18 cellular contexts compared by ENCODE assay signal in the genomic region with DNA sequence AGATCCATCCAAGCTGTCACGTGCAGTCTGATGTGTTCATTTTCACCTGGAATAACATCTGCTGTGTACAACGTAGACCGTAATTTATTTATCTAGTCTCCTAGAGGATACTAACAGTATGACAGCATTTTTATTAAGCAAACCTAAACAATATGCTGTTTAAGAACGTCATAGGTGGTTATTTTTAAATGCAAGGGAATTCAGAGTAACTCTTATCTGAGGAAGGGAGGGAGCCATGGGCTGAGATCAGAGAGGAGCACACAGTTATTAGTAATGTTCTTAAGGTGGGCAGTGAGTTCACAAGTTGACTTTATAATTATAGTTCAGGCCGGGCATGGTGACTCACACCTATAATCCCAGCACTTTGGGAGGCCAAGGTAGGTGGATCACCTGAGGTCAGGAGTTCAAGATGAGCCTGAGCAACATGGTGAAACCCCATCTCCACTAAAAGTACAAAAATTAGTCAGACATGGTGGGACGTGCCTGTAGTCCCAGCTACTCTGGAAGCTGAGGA.
DNase-seq lines count a peak whose midpoint lies in the region; ATAC-seq, FAIRE-seq and TF ChIP-seq lines count a peak whose summit lies in the region.
"Had no signal": no experiment of that assay in that cellular context is flagged by ENCODE, and none has a peak within 500 bp of the region (broad histone marks: within the 10 kb centered on the region; RNA-seq: fewer than 3 reads in every experiment).

No MANE protein-coding gene starts in this region.

- intact Hi-C loops in activated CD4-positive, alpha-beta T cell treated with anti-CD3 and anti-CD28 coated beads, Interleukin-2, amount 10 ng/mL, durations not matched to agents 24 days and 14 days (cut with micrococcal nuclease), result no loop called here
- intact Hi-C loops in MCF 10A (cut with micrococcal nuclease), result loop anchor here (5.0 kb wide), 2 partner anchors 68 to 243 kb away; no protein-coding TSS in a partner anchor

- H3K36me3 ChIP-seq in mesenchymal stem cell (ENCODE audit: control insufficient read depth in 1 of 2, insufficient read depth in 2 of 2, low read depth in 1 of 2, low read length in 2 of 2), result no peaks in the 10 kb centered on the region

- H3K4me3 ChIP-seq in mesenchymal stem cell (ENCODE audit: insufficient read depth in 1 of 2, low read depth in 1 of 2, low read length in 2 of 2), result no peak overlapping the region
- H3K4me3 ChIP-seq: lung had no signal

- H3K4me2 ChIP-seq in mesenchymal stem cell (ENCODE audit: low read length, poor library complexity, severe bottlenecking), result no peak overlapping the region

- H2BK120ac ChIP-seq in mesenchymal stem cell (ENCODE audit: low read depth, low read length), result no peak overlapping the region

- H4K8ac ChIP-seq in mesenchymal stem cell (ENCODE audit: low read length), result no peak overlapping the region

- WGBS in mesenchymal stem cell, result 66% methylated on average over 3 of the region's 6 CpGs

- no peaks in the 10 kb centered on the region for H3K36me3 Mint-ChIP-seq in activated CD4-positive, alpha-beta T cell treated with anti-CD3 and anti-CD28 coated beads, Interleukin-2, amount 10 ng/mL, durations not matched to agents 24 days and 14 days (ENCODE audit: low read depth)
- H3K36me3 Mint-ChIP-seq in MCF 10A (ENCODE audit: insufficient read depth, unreplicated experiment), result peaks cover 4% of the 10 kb centered on the region

- H3K23ac ChIP-seq in mesenchymal stem cell (ENCODE audit: low read length in 2 of 2), result no peak overlapping the region

- peak; percentile 53 for DNase-seq in activated CD4-positive, alpha-beta T cell treated with anti-CD3 and anti-CD28 coated beads for 48 hours
- no peak for DNase-seq in activated CD4-positive, alpha-beta T cell treated with anti-CD3 and anti-CD28 coated beads, Interleukin-2, amount 10 ng/mL, durations not matched to agents 24 days and 14 days
- DNase-seq in HTR-8/SVneo (ENCODE audit: insufficient read length, low spot score), result no peak
- peak; percentile 69 for DNase-seq in MCF 10A (ENCODE audit: unreplicated experiment)
- DNase-seq in mesenchymal stem cell, result peak; percentile 16
- DNase-seq in NCI-H1105 (lab: John Stamatoyannopoulos, UW), result no peak
- no peak for DNase-seq in GM19239 (ENCODE audit: insufficient read length, low spot score)
- DNase-seq: activated CD4-positive, alpha-beta T cell treated with anti-CD3 and anti-CD28 coated beads, Interleukin-2, amount 10 ng/mL, durations not matched to agents 7 days and 5 days; DMS79 treated with DMSO at 0.1 percent for 48 hours; effector memory CD4-positive, alpha-beta T cell; NCI-H1417 treated with DMSO at 0.1 percent for 48 hours; occipital lobe; stimulated activated naive CD4-positive, alpha-beta T cell treated with Interleukin-2 at 50 U/mL for 16 hours; T-helper 1 cell had no signal

- H3K27me3 Mint-ChIP-seq in activated CD4-positive, alpha-beta T cell treated with anti-CD3 and anti-CD28 coated beads, Interleukin-2, amount 10 ng/mL, durations not matched to agents 24 days and 14 days, result peaks cover 24% of the 10 kb centered on the region
- H3K27me3 Mint-ChIP-seq in MCF 10A (ENCODE audit: insufficient read depth, unreplicated experiment), result no peaks in the 10 kb centered on the region
- H3K27me3 Mint-ChIP-seq: activated CD4-positive, alpha-beta T cell treated with anti-CD3 and anti-CD28 coated beads, Interleukin-2, amount 10 ng/mL, durations not matched to agents 7 days and 5 days had no signal

- H3K4me3 Mint-ChIP-seq in activated CD4-positive, alpha-beta T cell treated with anti-CD3 and anti-CD28 coated beads, Interleukin-2, amount 10 ng/mL, durations not matched to agents 24 days and 14 days, result no peak overlapping the region
- no peak overlapping the region for H3K4me3 Mint-ChIP-seq in MCF 10A (ENCODE audit: unreplicated experiment)
- H3K4me3 Mint-ChIP-seq: activated CD4-positive, alpha-beta T cell treated with anti-CD3 and anti-CD28 coated beads, Interleukin-2, amount 10 ng/mL, durations not matched to agents 7 days and 5 days had no signal

- peaks cover 5% of the 10 kb centered on the region for H3K9me3 Mint-ChIP-seq in activated CD4-positive, alpha-beta T cell treated with anti-CD3 and anti-CD28 coated beads, Interleukin-2, amount 10 ng/mL, durations not matched to agents 24 days and 14 days
- H3K9me3 Mint-ChIP-seq in MCF 10A (ENCODE audit: unreplicated experiment), result peaks cover 14% of the 10 kb centered on the region

- H4K91ac ChIP-seq in mesenchymal stem cell (ENCODE audit: low read length), result no peak overlapping the region

- ATAC-seq in HG02588 (IDR thresholded peaks at IDR 0.05; ENCODE audit: unreplicated experiment), result no peak

- no peak overlapping the region for H3K14ac ChIP-seq in mesenchymal stem cell (ENCODE audit: low read length in 2 of 2)

- no peak overlapping the region for H3K18ac ChIP-seq in mesenchymal stem cell (ENCODE audit: low read depth in 1 of 2, low read length in 2 of 2)

- H3K9me3 ChIP-seq in mesenchymal stem cell (ENCODE audit: control insufficient read depth, low read length), result peaks cover 4% of the 10 kb centered on the region

- FAIRE-seq in HTR-8/SVneo (lab: Jason Lieb, UNC) (peak; percentile 31), GM19239 (lab: Jason Lieb, UNC) (no peak)
- FAIRE-seq: GM12892, H54 had no signal

- H3K27ac ChIP-seq in mesenchymal stem cell (ENCODE audit: low read length, poor library complexity, severe bottlenecking), result no peak overlapping the region

- H2BK15ac ChIP-seq in mesenchymal stem cell (ENCODE audit: low read depth, poor library complexity, severe bottlenecking), result no peak overlapping the region

- no peak overlapping the region for H2BK5ac ChIP-seq in mesenchymal stem cell (ENCODE audit: low read depth, low read length, poor library complexity, severe bottlenecking)

- no peak overlapping the region for H2BK12ac ChIP-seq in mesenchymal stem cell (ENCODE audit: low read length in 2 of 2)

- TF ChIP-seq CTCF in MCF 10A (IDR thresholded peaks at IDR 0.05; ENCODE audit: unreplicated experiment), result no peak

- CTCF ChIA-PET in MCF 10A (lab: Yijun Ruan, JAX), result interaction anchor here (0.9 to 2.0 kb wide), 4 partner anchors 35 to 242 kb away, joined by 3 to 14 read pairs (median 3); no protein-coding TSS in a partner anchor

- H2AK5ac ChIP-seq in mesenchymal stem cell (ENCODE audit: low read length, severe bottlenecking), result no peak overlapping the region

- H2AFZ ChIP-seq in mesenchymal stem cell (ENCODE audit: low read depth, low read length), result no peak overlapping the region

- H3K27ac Mint-ChIP-seq in activated CD4-positive, alpha-beta T cell treated with anti-CD3 and anti-CD28 coated beads, Interleukin-2, amount 10 ng/mL, durations not matched to agents 24 days and 14 days, result no peak overlapping the region
- H3K27ac Mint-ChIP-seq in MCF 10A (ENCODE audit: low read depth, unreplicated experiment), result no peak overlapping the region
- H3K27ac Mint-ChIP-seq: activated CD4-positive, alpha-beta T cell treated with anti-CD3 and anti-CD28 coated beads, Interleukin-2, amount 10 ng/mL, durations not matched to agents 7 days and 5 days had no signal

- H3K4me1 Mint-ChIP-seq in activated CD4-positive, alpha-beta T cell treated with anti-CD3 and anti-CD28 coated beads, Interleukin-2, amount 10 ng/mL, durations not matched to agents 24 days and 14 days, result peaks cover 8% of the 10 kb centered on the region
- H3K4me1 Mint-ChIP-seq in MCF 10A (ENCODE audit: insufficient read depth, unreplicated experiment), result peaks cover 16% of the 10 kb centered on the region
- H3K4me1 Mint-ChIP-seq: activated CD4-positive, alpha-beta T cell treated with anti-CD3 and anti-CD28 coated beads, Interleukin-2, amount 10 ng/mL, durations not matched to agents 7 days and 5 days had no signal

- H3K27me3 ChIP-seq in mesenchymal stem cell (ENCODE audit: control insufficient read depth in 1 of 2, insufficient read depth in 1 of 2, low read length in 2 of 2), result peaks cover 15 to 78% of the 10 kb centered on the region in 2 experiments

- no peak overlapping the region for H3K4ac ChIP-seq in mesenchymal stem cell (ENCODE audit: low read depth in 1 of 2, low read length in 2 of 2)

- BruUV-seq in MCF 10A (replicated peaks; lab: Mats Ljungman, UMichigan), result no TSS peak

- H3K4me1 ChIP-seq in mesenchymal stem cell (ENCODE audit: control insufficient read depth, insufficient read depth, low read depth, low read length), result peaks cover 3% of the 10 kb centered on the region

- POLR2A ChIA-PET in MCF 10A (lab: Yijun Ruan, JAX), result interaction anchor here (0.7 to 2.0 kb wide), 5 partner anchors 27 to 1647 kb away, joined by 3 to 5 read pairs (median 4); partner anchors contain the start of gene UACA

- no peak overlapping the region for H3K9ac ChIP-seq in mesenchymal stem cell (ENCODE audit: low read length)

- H3K79me1 ChIP-seq in mesenchymal stem cell (replicated peaks; ENCODE audit: low read length, poor library complexity, severe bottlenecking), result no peaks in the 10 kb centered on the region

Comparison
In these comparisons a context has a peak if more than half of its experiments do, and no peak if none do; other contexts are left out.
1. DNase-seq: peak in activated CD4-positive, alpha-beta T cell treated with anti-CD3 and anti-CD28 coated beads for 48 hours (single experiment), MCF 10A (single experiment) and mesenchymal stem cell (single experiment); none in activated CD4-positive, alpha-beta T cell treated with anti-CD3 and anti-CD28 coated beads, Interleukin-2, amount 10 ng/mL, durations not matched to agents 24 days and 14 days (single experiment), HTR-8/SVneo (single experiment), NCI-H1105 (single experiment) and GM19239 (single experiment).